In genomic region chr22:40995821-40996220, GRCh38 we compare ENCODE assay signal across 34 cellular contexts.
"Had no signal": no experiment of that assay in that cellular context is flagged by ENCODE, and none has a peak within 500 bp of the region (broad histone marks: within the 10 kb centered on the region; RNA-seq: fewer than 3 reads in every experiment).

No MANE protein-coding gene starts in this region.

- H3K4me3 ChIP-seq: ascending aorta, cardiac muscle cell had no signal

- H3K27ac ChIP-seq: ascending aorta, cardiac muscle cell, VCaP had no signal

- H3K4me1 Mint-ChIP-seq: activated B cell treated with CpG ODN at 0.5 μM for 24 hours; activated CD4-positive, alpha-beta T cell treated with anti-CD3 and anti-CD28 coated beads, Interleukin-2, amount 10 ng/mL, durations not matched to agents 24 days and 14 days; activated naive CD4-positive, alpha-beta T cell treated with anti-CD3 and anti-CD28 coated beads, Interleukin-2, amount 10 ng/mL, durations not matched to agents 7 days and 5 days; activated naive CD4-positive, alpha-beta T cell treated with anti-CD3 and anti-CD28 coated beads, Interleukin-2, amount 50 U/mL, for 24 hours; activated naive CD8-positive, alpha-beta T cell treated with anti-CD3 and anti-CD28 coated beads, Interleukin-2, amount 10 ng/mL, durations not matched to agents 7 days and 5 days; activated naive CD8-positive, alpha-beta T cell treated with anti-CD3 and anti-CD28 coated beads, Interleukin-2, amount 50 U/mL, for 24 hours; brain; central memory CD8-positive, alpha-beta T cell; T-cell had no signal

- H3K36me3 Mint-ChIP-seq: activated CD4-positive, alpha-beta memory T cell treated with anti-CD3 and anti-CD28 coated beads for 36 hours; activated naive CD4-positive, alpha-beta T cell treated with anti-CD3 and anti-CD28 coated beads, Interleukin-2, amount 10 ng/mL, durations not matched to agents 7 days and 5 days; activated naive CD4-positive, alpha-beta T cell treated with anti-CD3 and anti-CD28 coated beads, Interleukin-2, amount 50 U/mL, for 24 hours; activated naive CD8-positive, alpha-beta T cell; activated naive CD8-positive, alpha-beta T cell treated with anti-CD3 and anti-CD28 coated beads, Interleukin-2, amount 10 ng/mL, durations not matched to agents 7 days and 5 days; brain; T-cell had no signal

- H3K4me1 ChIP-seq: ascending aorta had no signal

- H3K9me3 ChIP-seq: ascending aorta had no signal

- H3K27ac Mint-ChIP-seq: activated B cell treated with CpG ODN at 0.5 μM for 24 hours; activated CD4-positive, alpha-beta memory T cell treated with anti-CD3 and anti-CD28 coated beads for 36 hours; activated CD4-positive, alpha-beta T cell treated with anti-CD3 and anti-CD28 coated beads, Interleukin-2, amount 10 ng/mL, durations not matched to agents 24 days and 14 days; activated CD8-positive, alpha-beta T cell treated with anti-CD3 and anti-CD28 coated beads for 36 hours; activated naive CD4-positive, alpha-beta T cell treated with anti-CD3 and anti-CD28 coated beads, Interleukin-2, amount 10 ng/mL, durations not matched to agents 7 days and 5 days; activated naive CD4-positive, alpha-beta T cell treated with anti-CD3 and anti-CD28 coated beads, Interleukin-2, amount 50 U/mL, for 24 hours; activated naive CD8-positive, alpha-beta T cell; activated naive CD8-positive, alpha-beta T cell treated with anti-CD3 and anti-CD28 coated beads, Interleukin-2, amount 10 ng/mL, durations not matched to agents 7 days and 5 days; activated naive CD8-positive, alpha-beta T cell treated with anti-CD3 and anti-CD28 coated beads, Interleukin-2, amount 50 U/mL, for 24 hours; activated T-cell treated with anti-CD3 and anti-CD28 coated beads, Interleukin-2, amount 50 U/mL, for 72 hours; activated T-helper 2 cell treated with anti-CD3 and anti-CD28 coated beads, Interferon-gamma antibody, Interleukin-2, Interleukin-4, amounts not matched to agents 10 μg/mL and 5 μg/mL and 100 μg/mL, durations not matched to agents 14 hours and 24 hours and 36 hours; brain; T-cell; T-helper 17 cell had no signal

- H3K36me3 ChIP-seq: ascending aorta, cardiac muscle cell had no signal

- DNase-seq: activated B cell treated with CpG ODN at 0.5 μM for 24 hours; activated CD4-positive, alpha-beta memory T cell treated with anti-CD3 and anti-CD28 coated beads for 36 hours; activated CD4-positive, alpha-beta T cell treated with anti-CD3 and anti-CD28 coated beads for 4 hours; activated CD4-positive, alpha-beta T cell treated with anti-CD3 and anti-CD28 coated beads, Interleukin-2, amount 10 ng/mL, durations not matched to agents 24 days and 14 days; activated CD4-positive, alpha-beta T cell treated with anti-CD3 and anti-CD28 coated beads, Interleukin-2, amount 50 U/mL, for 1 hour; activated CD4-positive, alpha-beta T cell treated with anti-CD3 and anti-CD28 coated beads, Interleukin-2, amount 50 U/mL, for 4 hours; activated CD4-positive, CD25-positive, alpha-beta regulatory T cell treated with anti-CD3 and anti-CD28 coated beads, Interleukin-2, amount 50 U/mL, for 72 hours; activated CD8-positive, alpha-beta memory T cell treated with anti-CD3 and anti-CD28 coated beads, Interleukin-2, amount 50 U/mL, for 4 hours; activated CD8-positive, alpha-beta T cell treated with anti-CD3 and anti-CD28 coated beads for 36 hours; activated effector memory CD4-positive, alpha-beta T cell treated with Interleukin-2 at 50 U/mL for 16 hours; activated gamma-delta T cell; activated naive CD4-positive, alpha-beta T cell treated with anti-CD3 and anti-CD28 coated beads, Interleukin-2, amount 10 ng/mL, durations not matched to agents 7 days and 5 days; activated naive CD4-positive, alpha-beta T cell treated with Interleukin-2 at 50 U/mL for 16 hours; activated naive CD8-positive, alpha-beta T cell treated with anti-CD3 and anti-CD28 coated beads, Interleukin-2, amount 10 ng/mL, durations not matched to agents 7 days and 5 days; activated naive CD8-positive, alpha-beta T cell treated with anti-CD3 and anti-CD28 coated beads, Interleukin-2, amount 50 U/mL, for 24 hours; activated T-cell treated with anti-CD3 and anti-CD28 coated beads for 4 hours; activated T-cell treated with anti-CD3 and anti-CD28 coated beads, Interleukin-2, amount 50 U/mL, for 1 hour; activated T-cell treated with anti-CD3 and anti-CD28 coated beads, Interleukin-2, amount 50 U/mL, for 4 hours; activated T-cell treated with anti-CD3 and anti-CD28 coated beads, Interleukin-2, amount 50 U/mL, for 72 hours; amygdala; anterior cingulate cortex; caudate nucleus; cerebellar nuclear complex; T-cell; T-helper 17 cell; T-helper 9 cell had no signal

- ATAC-seq: activated CD8-positive, alpha-beta T cell treated with anti-CD3 and anti-CD28 coated beads for 36 hours; activated naive CD8-positive, alpha-beta T cell treated with anti-CD3 and anti-CD28 coated beads, Interleukin-2, amount 50 U/mL, for 24 hours; activated T-cell treated with anti-CD3 and anti-CD28 coated beads, Interleukin-2, amount 50 U/mL, for 4 hours; activated T-cell treated with anti-CD3 and anti-CD28 coated beads, Interleukin-2, amount 50 U/mL, for 72 hours; T-cell; T-helper 17 cell had no signal

- H3K27me3 ChIP-seq: ascending aorta, cardiac muscle cell had no signal

- H3K9me3 Mint-ChIP-seq: activated B cell treated with CpG ODN at 0.5 μM for 24 hours; activated CD4-positive, alpha-beta memory T cell treated with anti-CD3 and anti-CD28 coated beads for 36 hours; activated CD4-positive, alpha-beta T cell treated with anti-CD3 and anti-CD28 coated beads, Interleukin-2, amount 10 ng/mL, durations not matched to agents 24 days and 14 days; activated CD8-positive, alpha-beta T cell treated with anti-CD3 and anti-CD28 coated beads for 36 hours; activated naive CD4-positive, alpha-beta T cell treated with anti-CD3 and anti-CD28 coated beads, Interleukin-2, amount 10 ng/mL, durations not matched to agents 7 days and 5 days; activated naive CD4-positive, alpha-beta T cell treated with anti-CD3 and anti-CD28 coated beads, Interleukin-2, amount 50 U/mL, for 24 hours; activated naive CD8-positive, alpha-beta T cell treated with anti-CD3 and anti-CD28 coated beads, Interleukin-2, amount 10 ng/mL, durations not matched to agents 7 days and 5 days; activated naive CD8-positive, alpha-beta T cell treated with anti-CD3 and anti-CD28 coated beads, Interleukin-2, amount 50 U/mL, for 24 hours; activated T-cell treated with anti-CD3 and anti-CD28 coated beads, Interleukin-2, amount 50 U/mL, for 4 hours; activated T-helper 2 cell treated with anti-CD3 and anti-CD28 coated beads, Interferon-gamma antibody, Interleukin-2, Interleukin-4, amounts not matched to agents 10 μg/mL and 5 μg/mL and 100 μg/mL, durations not matched to agents 14 hours and 24 hours and 36 hours; central memory CD8-positive, alpha-beta T cell; T-cell had no signal

- H3K4me3 Mint-ChIP-seq: activated B cell treated with CpG ODN at 0.5 μM for 24 hours; activated CD4-positive, alpha-beta memory T cell treated with anti-CD3 and anti-CD28 coated beads for 36 hours; activated CD4-positive, alpha-beta T cell treated with anti-CD3 and anti-CD28 coated beads, Interleukin-2, amount 10 ng/mL, durations not matched to agents 24 days and 14 days; activated CD8-positive, alpha-beta T cell treated with anti-CD3 and anti-CD28 coated beads for 36 hours; activated naive CD4-positive, alpha-beta T cell treated with anti-CD3 and anti-CD28 coated beads, Interleukin-2, amount 10 ng/mL, durations not matched to agents 7 days and 5 days; activated naive CD4-positive, alpha-beta T cell treated with anti-CD3 and anti-CD28 coated beads, Interleukin-2, amount 50 U/mL, for 24 hours; activated naive CD8-positive, alpha-beta T cell; activated naive CD8-positive, alpha-beta T cell treated with anti-CD3 and anti-CD28 coated beads, Interleukin-2, amount 10 ng/mL, durations not matched to agents 7 days and 5 days; activated naive CD8-positive, alpha-beta T cell treated with anti-CD3 and anti-CD28 coated beads, Interleukin-2, amount 50 U/mL, for 24 hours; activated T-cell treated with anti-CD3 and anti-CD28 coated beads, Interleukin-2, amount 50 U/mL, for 4 hours; activated T-cell treated with anti-CD3 and anti-CD28 coated beads, Interleukin-2, amount 50 U/mL, for 72 hours; brain; central memory CD8-positive, alpha-beta T cell; T-cell; T-helper 17 cell had no signal

- H3K27me3 Mint-ChIP-seq: activated naive CD8-positive, alpha-beta T cell treated with anti-CD3 and anti-CD28 coated beads, Interleukin-2, amount 10 ng/mL, durations not matched to agents 7 days and 5 days had no signal
